Comparison of ENCODE assay signal across 19 cellular contexts in the genomic region with DNA sequence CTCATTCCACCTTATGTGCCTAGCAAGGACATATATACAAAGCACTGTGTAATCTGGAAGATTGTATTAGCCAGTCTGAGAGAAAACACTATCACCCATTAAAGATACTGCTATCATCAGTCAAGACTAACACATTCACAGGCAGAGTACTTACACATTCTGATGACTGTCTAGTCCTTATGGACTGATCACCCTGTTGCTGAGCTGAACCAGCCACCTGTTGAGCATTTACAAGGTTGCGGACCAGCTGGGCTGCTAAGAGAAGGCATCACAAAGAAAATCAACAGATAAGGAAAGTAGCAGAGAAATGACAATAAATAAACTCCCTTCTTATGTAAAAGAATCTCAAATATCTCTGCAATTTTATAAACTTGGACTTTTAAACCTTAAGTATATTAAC. TPM values are rescaled to one million over a fixed set of nuclear protein-coding genes. Genes with fewer than 3 reads are reported as not detected.
DNase-seq lines count a peak whose midpoint lies in the region; ATAC-seq, FAIRE-seq and TF ChIP-seq lines count a peak whose summit lies in the region.
"Had no signal": no experiment of that assay in that cellular context is flagged by ENCODE, and none has a peak within 500 bp of the region (broad histone marks: within the 10 kb centered on the region; RNA-seq: fewer than 3 reads in every experiment).

No MANE protein-coding gene starts in this region.

- intact Hi-C loops in activated CD4-positive, alpha-beta T cell treated with anti-CD3 and anti-CD28 coated beads, Interleukin-2, amount 10 ng/mL, durations not matched to agents 24 days and 14 days (cut with micrococcal nuclease), result no loop called here
- intact Hi-C loops in naive thymus-derived CD4-positive, alpha-beta T cell (cut with micrococcal nuclease), result no loop called here
- intact Hi-C loops in pancreas (cut with DNase I), result no loop called here

- peaks cover 42% of the 10 kb centered on the region for H3K36me3 Mint-ChIP-seq in activated CD4-positive, alpha-beta T cell treated with anti-CD3 and anti-CD28 coated beads, Interleukin-2, amount 10 ng/mL, durations not matched to agents 24 days and 14 days (ENCODE audit: low read depth)
- peaks cover 49% of the 10 kb centered on the region for H3K36me3 Mint-ChIP-seq in activated CD4-positive, alpha-beta T cell treated with anti-CD3 and anti-CD28 coated beads, Interleukin-2, amount 10 ng/mL, durations not matched to agents 7 days and 5 days (ENCODE audit: low read depth)
- peaks cover 27% of the 10 kb centered on the region for H3K36me3 Mint-ChIP-seq in GM23338 (ENCODE audit: low read depth)
- H3K36me3 Mint-ChIP-seq in WTC11, result peaks cover 47% of the 10 kb centered on the region
- H3K36me3 Mint-ChIP-seq in naive thymus-derived CD4-positive, alpha-beta T cell, result peaks cover 4 to 46% (median 27%) of the 10 kb centered on the region in 5 donors
- H3K36me3 Mint-ChIP-seq in T-cell, result peaks cover 71% of the 10 kb centered on the region

- TF ChIP-seq CTCF in GM23338 (conservative IDR thresholded peaks at IDR 0.05; ENCODE audit: low read depth in 2 of 2) (no peak), WTC11 (IDR thresholded peaks at IDR 0.05) (no peak), pancreas (IDR thresholded peaks at IDR 0.05) (no peak)

- CTCF ChIA-PET in activated CD4-positive, alpha-beta T cell treated with anti-CD3 and anti-CD28 coated beads, Interleukin-2, amount 10 ng/mL, durations not matched to agents 7 days and 5 days (lab: Charles Lee), result interaction anchor here (0.5 to 1.5 kb wide), 3 partner anchors 11 to 180 kb away, joined by 3 to 4 read pairs (median 3); no protein-coding TSS in a partner anchor
- CTCF ChIA-PET in WTC11 (lab: Charles Lee) (no interaction called here), T-cell (lab: Charles Lee) (interaction anchor here (1.1 kb wide), 2 partner anchors 9 to 11 kb away, joined by 3 to 4 read pairs; no protein-coding TSS in a partner anchor)
- CTCF ChIA-PET in naive thymus-derived CD4-positive, alpha-beta T cell (lab: Charles Lee), result no interaction called here

- ATAC-seq in GM23338 (no peak), WTC11 (no peak), pancreas (no peak), T-cell (replicated peaks in 1 of 4) (no peak)
- ATAC-seq in naive thymus-derived CD4-positive, alpha-beta T cell, result no peak
- ATAC-seq in stimulated activated naive CD8-positive, alpha-beta T cell treated with anti-CD3 and anti-CD28 coated beads, Interleukin-15, amount 100 ng/mL, for 72 hours, result no peak

- no peaks in the 10 kb centered on the region for H3K4me1 Mint-ChIP-seq in activated CD4-positive, alpha-beta T cell treated with anti-CD3 and anti-CD28 coated beads, Interleukin-2, amount 10 ng/mL, durations not matched to agents 24 days and 14 days
- H3K4me1 Mint-ChIP-seq in activated CD4-positive, alpha-beta T cell treated with anti-CD3 and anti-CD28 coated beads, Interleukin-2, amount 10 ng/mL, durations not matched to agents 7 days and 5 days, result no peaks in the 10 kb centered on the region
- peaks cover 12% of the 10 kb centered on the region; the same call in 2 of the 3 replicates for H3K4me1 Mint-ChIP-seq in GM23338
- peaks cover 11% of the 10 kb centered on the region for H3K4me1 Mint-ChIP-seq in WTC11
- H3K4me1 Mint-ChIP-seq in naive thymus-derived CD4-positive, alpha-beta T cell, result peaks cover 0 to 18% (median 0%) of the 10 kb centered on the region in 7 donors
- no peaks in the 10 kb centered on the region for H3K4me1 Mint-ChIP-seq in T-cell
- no peaks in the 10 kb centered on the region for H3K4me1 Mint-ChIP-seq in stimulated activated naive CD8-positive, alpha-beta T cell treated with anti-CD3 and anti-CD28 coated beads, Interleukin-15, amount 100 ng/mL, for 72 hours

- H2AFZ ChIP-seq in GM23338, result no peak overlapping the region

- WGBS in pancreas, 2 donors, result 95 to 96% methylated on average over 1 of the region's 1 CpG

- DNase-seq in activated CD4-positive, alpha-beta T cell treated with anti-CD3 and anti-CD28 coated beads, Interleukin-2, amount 10 ng/mL, durations not matched to agents 24 days and 14 days, result peak; percentile 32
- DNase-seq in activated CD4-positive, alpha-beta T cell treated with anti-CD3 and anti-CD28 coated beads, Interleukin-2, amount 10 ng/mL, durations not matched to agents 7 days and 5 days, result no peak
- DNase-seq in GM23338 (ENCODE audit: low spot score), result no peak
- no peak for DNase-seq in WTC11 (ENCODE audit: low spot score)
- DNase-seq in naive thymus-derived CD4-positive, alpha-beta T cell, result no peak
- no peak for DNase-seq in pancreas
- DNase-seq in T-cell, result no peak
- DNase-seq in stimulated activated naive CD8-positive, alpha-beta T cell treated with anti-CD3 and anti-CD28 coated beads, Interleukin-15, amount 100 ng/mL, for 72 hours, result no peak
- DNase-seq: 8988T; CD4-positive, alpha-beta memory T cell; DMS153; DMS79; GDM1; HCEC 1CT; HFFc6; IMR-90 had no signal

- FAIRE-seq in pancreas (lab: Jason Lieb, UNC), result no peak

- H3K79me2 ChIP-seq in GM23338 (replicated peaks; ENCODE audit: insufficient read depth), result no peaks in the 10 kb centered on the region

- H3K27me3 Mint-ChIP-seq in activated CD4-positive, alpha-beta T cell treated with anti-CD3 and anti-CD28 coated beads, Interleukin-2, amount 10 ng/mL, durations not matched to agents 24 days and 14 days, result no peaks in the 10 kb centered on the region
- H3K27me3 Mint-ChIP-seq in activated CD4-positive, alpha-beta T cell treated with anti-CD3 and anti-CD28 coated beads, Interleukin-2, amount 10 ng/mL, durations not matched to agents 7 days and 5 days, result no peaks in the 10 kb centered on the region
- peaks cover 3% of the 10 kb centered on the region for H3K27me3 Mint-ChIP-seq in GM23338 (ENCODE audit: insufficient read depth, low read depth, poor library complexity)
- no peaks in the 10 kb centered on the region for H3K27me3 Mint-ChIP-seq in WTC11 (ENCODE audit: low read depth)
- no peaks in the 10 kb centered on the region for H3K27me3 Mint-ChIP-seq in naive thymus-derived CD4-positive, alpha-beta T cell
- H3K27me3 Mint-ChIP-seq in T-cell, result no peaks in the 10 kb centered on the region
- H3K27me3 Mint-ChIP-seq in stimulated activated naive CD8-positive, alpha-beta T cell treated with anti-CD3 and anti-CD28 coated beads, Interleukin-15, amount 100 ng/mL, for 72 hours, result no peaks in the 10 kb centered on the region
- H3K27me3 Mint-ChIP-seq: CD4-positive, alpha-beta memory T cell had no signal

- no peak overlapping the region for H3K4me2 ChIP-seq in GM23338
- H3K4me2 ChIP-seq: BLaER1 had no signal

- peaks cover 9% of the 10 kb centered on the region for H3K4me1 ChIP-seq in GM23338 (ENCODE audit: insufficient read depth)
- no peaks in the 10 kb centered on the region for H3K4me1 ChIP-seq in naive thymus-derived CD4-positive, alpha-beta T cell (ENCODE audit: control insufficient read depth in 2 of 2, insufficient read depth in 2 of 2, low read length in 2 of 2)
- no peaks in the 10 kb centered on the region for H3K4me1 ChIP-seq in pancreas
- H3K4me1 ChIP-seq: BLaER1 had no signal

- H4K20me1 ChIP-seq in GM23338 (replicated peaks; ENCODE audit: insufficient read depth), result no peaks in the 10 kb centered on the region
- H4K20me1 ChIP-seq: BLaER1 had no signal

- H3K36me3 ChIP-seq in GM23338 (ENCODE audit: insufficient read depth), result peaks cover 11% of the 10 kb centered on the region; the same call in 1 of the 2 replicates
- H3K36me3 ChIP-seq in naive thymus-derived CD4-positive, alpha-beta T cell (ENCODE audit: control insufficient read depth in 2 of 3, insufficient read depth in 3 of 3, low read length in 3 of 3), result peaks cover 11 to 79% (median 17%) of the 10 kb centered on the region in 3 experiments
- H3K36me3 ChIP-seq in pancreas, result peaks cover 0 to 37% (median 9%) of the 10 kb centered on the region in 3 donors

- H3K27ac Mint-ChIP-seq in activated CD4-positive, alpha-beta T cell treated with anti-CD3 and anti-CD28 coated beads, Interleukin-2, amount 10 ng/mL, durations not matched to agents 24 days and 14 days, result no peak overlapping the region
- H3K27ac Mint-ChIP-seq in activated CD4-positive, alpha-beta T cell treated with anti-CD3 and anti-CD28 coated beads, Interleukin-2, amount 10 ng/mL, durations not matched to agents 7 days and 5 days, result no peak overlapping the region
- 0 out of 2 replicates have a peak overlapping the region, but pooled peaks have one; percentile 37 for H3K27ac Mint-ChIP-seq in GM23338
- peak overlapping the region; percentile 71; the same call in 1 of the 2 replicates for H3K27ac Mint-ChIP-seq in WTC11
- H3K27ac Mint-ChIP-seq in naive thymus-derived CD4-positive, alpha-beta T cell, result peak overlapping the region in 5 of 9 donors; percentile 41 to 67 (median 55)
- peak overlapping the region in 1 of 2 donors; percentile 28 for H3K27ac Mint-ChIP-seq in T-cell
- no peak overlapping the region for H3K27ac Mint-ChIP-seq in stimulated activated naive CD8-positive, alpha-beta T cell treated with anti-CD3 and anti-CD28 coated beads, Interleukin-15, amount 100 ng/mL, for 72 hours
- H3K27ac Mint-ChIP-seq: HFFc6 had no signal

- H3K9me2 ChIP-seq in GM23338 (ENCODE audit: insufficient read depth), result no peaks in the 10 kb centered on the region

- H3K4me3 Mint-ChIP-seq in activated CD4-positive, alpha-beta T cell treated with anti-CD3 and anti-CD28 coated beads, Interleukin-2, amount 10 ng/mL, durations not matched to agents 24 days and 14 days, result no peak overlapping the region
- no peak overlapping the region for H3K4me3 Mint-ChIP-seq in activated CD4-positive, alpha-beta T cell treated with anti-CD3 and anti-CD28 coated beads, Interleukin-2, amount 10 ng/mL, durations not matched to agents 7 days and 5 days
- H3K4me3 Mint-ChIP-seq in GM23338, result no peak overlapping the region
- no peak overlapping the region for H3K4me3 Mint-ChIP-seq in WTC11
- no peak overlapping the region for H3K4me3 Mint-ChIP-seq in naive thymus-derived CD4-positive, alpha-beta T cell
- no peak overlapping the region for H3K4me3 Mint-ChIP-seq in T-cell
- no peak overlapping the region for H3K4me3 Mint-ChIP-seq in stimulated activated naive CD8-positive, alpha-beta T cell treated with anti-CD3 and anti-CD28 coated beads, Interleukin-15, amount 100 ng/mL, for 72 hours
- H3K4me3 Mint-ChIP-seq: CD14-positive monocyte; CD4-positive, alpha-beta memory T cell; HFFc6 had no signal

- no peak overlapping the region for H3K4me3 ChIP-seq in GM23338
- no peak overlapping the region for H3K4me3 ChIP-seq in naive thymus-derived CD4-positive, alpha-beta T cell (ENCODE audit: low read length)
- H3K4me3 ChIP-seq in pancreas, result no peak overlapping the region
- H3K4me3 ChIP-seq: BLaER1 had no signal

- H3F3A ChIP-seq in GM23338 (replicated peaks; ENCODE audit: low read depth), result no peaks in the 10 kb centered on the region

- POLR2A ChIA-PET in activated CD4-positive, alpha-beta T cell treated with anti-CD3 and anti-CD28 coated beads, Interleukin-2, amount 10 ng/mL, durations not matched to agents 7 days and 5 days (lab: Charles Lee), result no interaction called here
- POLR2A ChIA-PET in WTC11 (lab: Charles Lee) (interaction anchor here (0.6 kb wide), 1 partner anchor 287 kb away, joined by 3 read pairs; no protein-coding TSS in a partner anchor), T-cell (lab: Charles Lee) (no interaction called here)
- POLR2A ChIA-PET in naive thymus-derived CD4-positive, alpha-beta T cell (lab: Charles Lee), result no interaction called here

- H3K9me3 ChIP-seq in naive thymus-derived CD4-positive, alpha-beta T cell (ENCODE audit: control insufficient read depth in 2 of 3, low read length in 3 of 3), result no peaks in the 10 kb centered on the region
- no peaks in the 10 kb centered on the region for H3K9me3 ChIP-seq in pancreas
- H3K9me3 ChIP-seq: BLaER1 had no signal

- no peaks in the 10 kb centered on the region for H3K9me3 Mint-ChIP-seq in activated CD4-positive, alpha-beta T cell treated with anti-CD3 and anti-CD28 coated beads, Interleukin-2, amount 10 ng/mL, durations not matched to agents 24 days and 14 days
- no peaks in the 10 kb centered on the region for H3K9me3 Mint-ChIP-seq in activated CD4-positive, alpha-beta T cell treated with anti-CD3 and anti-CD28 coated beads, Interleukin-2, amount 10 ng/mL, durations not matched to agents 7 days and 5 days
- H3K9me3 Mint-ChIP-seq in GM23338 (no peaks in the 10 kb centered on the region), WTC11 (no peaks in the 10 kb centered on the region), T-cell (no peaks in the 10 kb centered on the region)
- no peaks in the 10 kb centered on the region for H3K9me3 Mint-ChIP-seq in naive thymus-derived CD4-positive, alpha-beta T cell
- no peaks in the 10 kb centered on the region for H3K9me3 Mint-ChIP-seq in stimulated activated naive CD8-positive, alpha-beta T cell treated with anti-CD3 and anti-CD28 coated beads, Interleukin-15, amount 100 ng/mL, for 72 hours
- H3K9me3 Mint-ChIP-seq: CD14-positive monocyte, HFFc6 had no signal

- H3K27me3 ChIP-seq in GM23338 (ENCODE audit: insufficient read depth), result no peaks in the 10 kb centered on the region
- no peaks in the 10 kb centered on the region for H3K27me3 ChIP-seq in naive thymus-derived CD4-positive, alpha-beta T cell (ENCODE audit: control insufficient read depth in 2 of 2, insufficient read depth in 2 of 2, low read length in 2 of 2)
- no peaks in the 10 kb centered on the region for H3K27me3 ChIP-seq in pancreas
- H3K27me3 ChIP-seq: BLaER1 had no signal

- H3K27ac ChIP-seq in GM23338 (ENCODE audit: low read depth) (no peak overlapping the region), pancreas (no peak overlapping the region)
- H3K27ac ChIP-seq in naive thymus-derived CD4-positive, alpha-beta T cell (ENCODE audit: low read depth, low read length), result no peak overlapping the region
- H3K27ac ChIP-seq: BLaER1, HL-60 had no signal

RNA-seq across cellular contexts. Expression of gene PRPF38A, which starts 30.8 kb away (rescaled TPM):
- 106 and 108 TPM in 2 replicates for total RNA-seq in activated CD4-positive, alpha-beta T cell treated with anti-CD3 and anti-CD28 coated beads, Interleukin-2, amount 10 ng/mL, durations not matched to agents 24 days and 14 days
- total RNA-seq in activated CD4-positive, alpha-beta T cell treated with anti-CD3 and anti-CD28 coated beads, Interleukin-2, amount 10 ng/mL, durations not matched to agents 7 days and 5 days, result 100 to 1,000 TPM in 1 of 2 experiments, 10 to 100 TPM in 1; 98.1 to 103 TPM
- 24.8 and 29.6 TPM in 2 replicates for total RNA-seq in GM23338 (2014; rRNA removed; shearing (Covaris generic))
- 33.7 and 40.3 TPM in 2 replicates for polyA plus RNA-seq in GM23338 (2016; fragmentation: Nextera tagmentation; extraction: Ambion mirVana)
- 59.6 to 62.4 TPM (median 59.7 TPM) in 3 replicates for total RNA-seq in WTC11 (2021)
- total RNA-seq in naive thymus-derived CD4-positive, alpha-beta T cell, result 10 to 100 TPM; 62.1 to 98.7 (median 81.6) TPM
- 10 to 100 TPM; 34.7 to 35.9 TPM for polyA plus RNA-seq in naive thymus-derived CD4-positive, alpha-beta T cell
- total RNA-seq in pancreas, result 10 to 100 TPM; 12.3 to 25.6 (median 19.0) TPM
- polyA plus RNA-seq in pancreas, result 10 to 100 TPM in 1 of 2 donors, 1 to 10 TPM in 1; 7.8 to 12.3 TPM
- 10 to 100 TPM; 58.6 to 66.1 (median 64.7) TPM for total RNA-seq in T-cell

RNA-seq across cellular contexts. Expression of gene ORC1, which starts 31.0 kb away (rescaled TPM):
- total RNA-seq in activated CD4-positive, alpha-beta T cell treated with anti-CD3 and anti-CD28 coated beads, Interleukin-2, amount 10 ng/mL, durations not matched to agents 24 days and 14 days, result 43.5 and 44.2 TPM in 2 replicates
- total RNA-seq in activated CD4-positive, alpha-beta T cell treated with anti-CD3 and anti-CD28 coated beads, Interleukin-2, amount 10 ng/mL, durations not matched to agents 7 days and 5 days, result 10 to 100 TPM; 30.3 to 36.7 TPM
- total RNA-seq in GM23338 (2014; rRNA removed; shearing (Covaris generic)), result 54.4 and 55.0 TPM in 2 replicates
- polyA plus RNA-seq in GM23338 (2016; fragmentation: Nextera tagmentation; extraction: Ambion mirVana) (13.0 and 15.1 TPM in 2 replicates), pancreas (under 1 TPM; 0.27 to 0.68 TPM)
- total RNA-seq in WTC11 (2021) (33.6 to 45.2 TPM (median 34.0 TPM) in 3 replicates), pancreas (under 1 TPM; 0.09 to 0.43 (median 0.29) TPM), T-cell (1 to 10 TPM; 1.7 to 2.1 (median 2.0) TPM)
- 10 to 100 TPM in 1 of 5 experiments, 1 to 10 TPM in 3, under 1 TPM in 1; 0.97 to 25.2 (median 1.3) TPM for total RNA-seq in naive thymus-derived CD4-positive, alpha-beta T cell
- polyA plus RNA-seq in naive thymus-derived CD4-positive, alpha-beta T cell, result under 1 TPM in 1 of 2 donors, not detected in 1; 0.74 TPM

Comparison
In these comparisons a context has a peak if more than half of its experiments do, and no peak if none do; other contexts are left out.
1. H3K27ac Mint-ChIP-seq: peak in GM23338 (single experiment), WTC11 (single experiment) and naive thymus-derived CD4-positive, alpha-beta T cell (5 of 9); none in activated CD4-positive, alpha-beta T cell treated with anti-CD3 and anti-CD28 coated beads, Interleukin-2, amount 10 ng/mL, durations not matched to agents 24 days and 14 days (single experiment), activated CD4-positive, alpha-beta T cell treated with anti-CD3 and anti-CD28 coated beads, Interleukin-2, amount 10 ng/mL, durations not matched to agents 7 days and 5 days (single experiment) and stimulated activated naive CD8-positive, alpha-beta T cell treated with anti-CD3 and anti-CD28 coated beads, Interleukin-15, amount 100 ng/mL, for 72 hours (0 of 2).
2. CTCF ChIA-PET loops: an anchor here in activated CD4-positive, alpha-beta T cell treated with anti-CD3 and anti-CD28 coated beads, Interleukin-2, amount 10 ng/mL, durations not matched to agents 7 days and 5 days (0.5 to 1.5 kb wide) and T-cell (1.1 kb wide); none called in WTC11 and naive thymus-derived CD4-positive, alpha-beta T cell.